Comparison of ENCODE assay signal across 1 cellular context in genomic region chr14:91350813-91351507, GRCh38.
TF ChIP-seq lines count a peak whose summit lies in the region.

No MANE protein-coding gene starts in this region.

TF ChIP-seq in GM12878, 131 proteins besides CTCF, POLR2A, EP300 and RAD21 (continued from another document and continues in another):
- TF ChIP-seq SKIL (IDR thresholded peaks at IDR 0.05; ENCODE audit: low read depth, poor library complexity, severe bottlenecking): peak; percentile 82
- TF ChIP-seq SREBF1 (IDR thresholded peaks at IDR 0.05; ENCODE audit: low read length): no peak
- no peak for TF ChIP-seq PRDM15 (CRISPR knock-in tag; IDR thresholded peaks at IDR 0.05)
- TF ChIP-seq ATF2 (IDR thresholded peaks at IDR 0.05; ENCODE audit: low read length): no peak
- TF ChIP-seq POU2F2 (IDR thresholded peaks at IDR 0.05; ENCODE audit: borderline replicate concordance, low read depth, low read length): peak; percentile 68; the same call in 1 of the 3 replicates
- peak; percentile 81; the same call in 1 of the 2 replicates for TF ChIP-seq ZSCAN29 (IDR thresholded peaks at IDR 0.05)
- no peak for TF ChIP-seq IRF5 (IDR thresholded peaks at IDR 0.05; ENCODE audit: borderline replicate concordance)
- no peak for TF ChIP-seq USF1 (IDR thresholded peaks at IDR 0.05; ENCODE audit: borderline replicate concordance, extremely low read length, insufficient read depth, low read depth, low read length)
- 0 out of 2 replicates have a peak, but pooled peaks have one; percentile 19 for TF ChIP-seq JUNB (IDR thresholded peaks at IDR 0.05)
- TF ChIP-seq MTA3 (IDR thresholded peaks at IDR 0.05; ENCODE audit: borderline replicate concordance, low read length): peak; percentile 79; the same call in 1 of the 2 replicates
- no peak for TF ChIP-seq ZBTB4 (CRISPR knock-in tag; IDR thresholded peaks at IDR 0.05)
- TF ChIP-seq BRCA1 (IDR thresholded peaks at IDR 0.05; ENCODE audit: low read depth, low read length): no peak
- peak; percentile 44 for TF ChIP-seq ZNF687 (IDR thresholded peaks at IDR 0.05)
- TF ChIP-seq TCF3 (IDR thresholded peaks at IDR 0.05; ENCODE audit: borderline replicate concordance, insufficient read depth, low read depth, low read length): no peak
- peak; percentile 81 for TF ChIP-seq MTA2 (IDR thresholded peaks at IDR 0.05; ENCODE audit: low read depth)
- no peak for TF ChIP-seq HDAC6 (IDR thresholded peaks at IDR 0.05; ENCODE audit: unreplicated experiment)
- 0 out of 2 replicates have a peak, but pooled peaks have one; percentile 44 for TF ChIP-seq MYB (IDR thresholded peaks at IDR 0.05; ENCODE audit: borderline replicate concordance, low read depth, low read length)
- no peak for TF ChIP-seq HSF1 (IDR thresholded peaks at IDR 0.05; ENCODE audit: low read depth, low read length)
- TF ChIP-seq KDM1A (IDR thresholded peaks at IDR 0.05; ENCODE audit: borderline replicate concordance): no peak
- no peak for TF ChIP-seq YBX1 (IDR thresholded peaks at IDR 0.05)
- TF ChIP-seq TARDBP (IDR thresholded peaks at IDR 0.05; ENCODE audit: borderline replicate concordance): 0 out of 2 replicates have a peak, but pooled peaks have one; percentile 5
- TF ChIP-seq BCL11A (IDR thresholded peaks at IDR 0.05; ENCODE audit: low read depth, low read length): peak; percentile 82
- TF ChIP-seq SMAD5 (IDR thresholded peaks at IDR 0.05; ENCODE audit: low read depth): no peak; the same call in 1 of the 2 replicates
- TF ChIP-seq NR2C2 (IDR thresholded peaks at IDR 0.05; ENCODE audit: borderline replicate concordance, control insufficient read depth, insufficient read length, low read depth): no peak
- TF ChIP-seq NBN (IDR thresholded peaks at IDR 0.05): peak; percentile 77
- no peak for TF ChIP-seq SMAD1 (IDR thresholded peaks at IDR 0.05; ENCODE audit: low read depth, partially characterized antibody)
- no peak for TF ChIP-seq BMI1 (IDR thresholded peaks at IDR 0.05; ENCODE audit: borderline replicate concordance)
- TF ChIP-seq NFIC (IDR thresholded peaks at IDR 0.05; ENCODE audit: low read depth, low read length): peak; percentile 61; the same call in 1 of the 2 replicates
- no peak for TF ChIP-seq YY1 (IDR thresholded peaks at IDR 0.05; ENCODE audit: low read depth, low read length)
- no peak for TF ChIP-seq JUND (IDR thresholded peaks at IDR 0.05; ENCODE audit: low read depth, low read length)
- TF ChIP-seq ATF7 (IDR thresholded peaks at IDR 0.05; ENCODE audit: low read depth): peak; percentile 67
- peak; percentile 79 to 80; a peak in 3 of 4 replicates for TF ChIP-seq BHLHE40 (IDR thresholded peaks at IDR 0.05; ENCODE audit: borderline replicate concordance in 1 of 2, low read depth in 2 of 2, low read length in 1 of 2)
- no peak for TF ChIP-seq SIN3A (IDR thresholded peaks at IDR 0.05; ENCODE audit: low read depth, low read length)
- TF ChIP-seq IRF4 (IDR thresholded peaks at IDR 0.05; ENCODE audit: low read depth, low read length): peak; percentile 77
- no peak for TF ChIP-seq E4F1 (IDR thresholded peaks at IDR 0.05; ENCODE audit: borderline replicate concordance, partially characterized antibody)
- peak; percentile 97 for TF ChIP-seq RUNX3 (IDR thresholded peaks at IDR 0.05; ENCODE audit: low read length)
- no peak for TF ChIP-seq TCF12 (IDR thresholded peaks at IDR 0.05; ENCODE audit: low read depth, low read length)
- TF ChIP-seq ZBED1 (IDR thresholded peaks at IDR 0.05; ENCODE audit: borderline replicate concordance): no peak
- TF ChIP-seq LARP7 (IDR thresholded peaks at IDR 0.05): no peak
- TF ChIP-seq ESRRA (IDR thresholded peaks at IDR 0.05; ENCODE audit: low read length): no peak
